ENCODE assay signal across 9 cellular contexts in the genomic region with DNA sequence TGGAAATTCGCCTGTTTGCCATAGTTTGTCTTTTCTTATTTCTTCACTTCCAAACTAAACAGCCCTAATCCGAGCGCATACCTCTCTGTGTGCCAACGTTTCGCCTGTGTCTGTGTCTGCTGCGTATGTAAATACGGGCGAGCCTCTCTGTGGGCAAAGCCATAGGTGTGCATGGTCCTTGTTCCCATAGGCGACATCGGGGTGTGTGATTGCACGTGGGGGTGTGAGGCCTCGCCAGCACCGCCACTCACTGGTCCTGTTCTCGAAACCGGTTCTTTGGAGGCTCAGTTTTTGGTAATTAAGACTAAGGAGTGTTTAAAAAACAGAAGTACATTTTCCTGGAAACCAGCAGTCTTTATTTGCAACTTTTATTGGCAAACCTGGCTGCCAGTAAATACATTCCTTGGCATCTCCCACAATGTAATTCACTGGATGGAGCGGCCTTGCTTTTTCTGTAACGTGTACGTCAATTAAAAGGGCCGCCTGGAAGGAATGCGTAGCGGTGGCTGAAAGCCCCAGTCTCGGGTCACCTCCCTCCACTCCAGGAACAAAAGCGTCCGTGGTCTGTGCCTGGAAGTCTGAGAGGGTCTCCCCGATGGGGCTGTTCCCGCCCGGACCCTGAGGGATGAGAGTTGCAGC. TPM values are rescaled to one million over a fixed set of nuclear protein-coding genes. Genes with fewer than 3 reads are reported as not detected.
DNase-seq lines count a peak whose midpoint lies in the region; ATAC-seq and TF ChIP-seq lines count a peak whose summit lies in the region.
"Had no signal": no experiment of that assay in that cellular context is flagged by ENCODE, and none has a peak within 500 bp of the region (broad histone marks: within the 10 kb centered on the region; RNA-seq: fewer than 3 reads in every experiment).

No MANE protein-coding gene starts in this region.

- no peaks in the 10 kb centered on the region for H3F3A ChIP-seq in Loucy (ENCODE audit: low read depth)
- no peaks in the 10 kb centered on the region for H3F3A ChIP-seq in neural cell (ENCODE audit: insufficient read depth, low read length, poor library complexity, severe bottlenecking)

- H3K27ac ChIP-seq in AG04450 (ENCODE audit: low read depth, low read length) (no peak overlapping the region), ectodermal cell (ENCODE audit: insufficient read depth, low read depth, low read length, poor library complexity, severe bottlenecking) (no peak overlapping the region), neural cell (ENCODE audit: low read length) (no peak overlapping the region)

- CTCF ChIA-PET in AG04450 (lab: Charles Lee), result interaction anchor here (1.0 to 2.2 kb wide), 2 partner anchors 500 to 1031 kb away, joined by 5 to 11 read pairs; no protein-coding TSS in a partner anchor

- DNase-seq in AG04450 (ENCODE audit: low read depth, low spot score) (no peak), NCI-H446 treated with DMSO at 0.1 percent for 48 hours (lab: John Stamatoyannopoulos, UW) (no peak)
- no peak for DNase-seq in activated CD8-positive, alpha-beta memory T cell treated with anti-CD3 and anti-CD28 coated beads for 24 hours
- DNase-seq in NK-92 treated with Interleukin-12 subunit alpha and Interleukin-12 subunit beta, amount 100 ng/mL, for 24 hours (lab: John Stamatoyannopoulos, UW), result no peak
- DNase-seq: DMS79 had no signal

- H3K4me3 ChIP-seq in AG04450 (ENCODE audit: low read depth, low read length), result peak overlapping the region; percentile 39
- H3K4me3 ChIP-seq in Loucy (ENCODE audit: low read length, poor library complexity, severe bottlenecking), result peak overlapping the region; percentile 38
- H3K4me3 ChIP-seq in ectodermal cell (ENCODE audit: insufficient read depth, low read depth, low read length), result peak overlapping the region; percentile 29
- peak overlapping the region; percentile 69 for H3K4me3 ChIP-seq in neural cell (ENCODE audit: low read length)

- H3K9ac ChIP-seq in Loucy (ENCODE audit: low read depth, low read length, poor library complexity, severe bottlenecking), result no peak overlapping the region
- H3K9ac ChIP-seq in neural cell (ENCODE audit: low read length), result no peak overlapping the region

- no peak for TF ChIP-seq EP300 in neural cell (conservative IDR thresholded peaks at IDR 0.05; ENCODE audit: poor library complexity, severe bottlenecking)

- H3K4me2 ChIP-seq in Loucy (ENCODE audit: low read depth, low read length, poor library complexity, severe bottlenecking) (peak overlapping the region; percentile 67), neural cell (ENCODE audit: low read length) (no peak overlapping the region)

- POLR2A ChIA-PET in AG04450 (lab: Yijun Ruan, JAX), result no interaction called here

- WGBS in ectodermal cell, 2 experiments, result 49 to 50% methylated on average over 27 of the region's 27 CpGs

- H3K4me1 ChIP-seq in Loucy (ENCODE audit: insufficient read depth, low read length, poor library complexity, severe bottlenecking), result peaks cover 4% of the 10 kb centered on the region
- peaks cover 19% of the 10 kb centered on the region for H3K4me1 ChIP-seq in ectodermal cell (ENCODE audit: control insufficient read depth, insufficient read depth, low read length)

- ATAC-seq in GM18907 (IDR thresholded peaks at IDR 0.05; ENCODE audit: unreplicated experiment), result no peak

- no peaks in the 10 kb centered on the region for H4K20me1 ChIP-seq in Loucy (ENCODE audit: insufficient read depth, low read length, poor library complexity, severe bottlenecking)
- no peaks in the 10 kb centered on the region for H4K20me1 ChIP-seq in neural cell (ENCODE audit: insufficient read depth)

- no peak for TF ChIP-seq CTCF in AG04450 (IDR thresholded peaks at IDR 0.05; ENCODE audit: low read depth, low read length)
- no peak for TF ChIP-seq CTCF in Loucy (conservative IDR thresholded peaks at IDR 0.05; ENCODE audit: low read length)
- no peak for TF ChIP-seq CTCF in neural cell (IDR thresholded peaks at IDR 0.05; ENCODE audit: poor library complexity, severe bottlenecking)

- H3K9me2 ChIP-seq in Loucy (replicated peaks; ENCODE audit: low read depth, low read length) (no peaks in the 10 kb centered on the region), neural cell (ENCODE audit: insufficient read depth, low read length) (no peaks in the 10 kb centered on the region)

- H2AFZ ChIP-seq in Loucy (ENCODE audit: low read length) (no peak overlapping the region; the same call in 1 of the 2 replicates), neural cell (ENCODE audit: low read depth, low read length) (no peak overlapping the region)

- H3K36me3 ChIP-seq in Loucy (ENCODE audit: insufficient read depth, low read length) (no peaks in the 10 kb centered on the region), ectodermal cell (ENCODE audit: control insufficient read depth, insufficient read depth, low read length) (no peaks in the 10 kb centered on the region), neural cell (ENCODE audit: insufficient read depth, low read length) (no peaks in the 10 kb centered on the region)

- H3K79me2 ChIP-seq in Loucy (ENCODE audit: insufficient read depth, low read length) (no peaks in the 10 kb centered on the region), neural cell (replicated peaks; ENCODE audit: insufficient read depth, low read length) (no peaks in the 10 kb centered on the region)

- H3K9me3 ChIP-seq in AG04450 (ENCODE audit: control insufficient read depth, insufficient read depth, low read length), result peaks cover 7% of the 10 kb centered on the region; the same call in 1 of the 2 replicates
- no peaks in the 10 kb centered on the region for H3K9me3 ChIP-seq in Loucy (ENCODE audit: insufficient read depth, low read depth, low read length)
- no peaks in the 10 kb centered on the region for H3K9me3 ChIP-seq in ectodermal cell (ENCODE audit: control insufficient read depth, low read length)
- no peaks in the 10 kb centered on the region for H3K9me3 ChIP-seq in neural cell (ENCODE audit: low read length)

- no peak for TF ChIP-seq RAD21 in neural cell (conservative IDR thresholded peaks at IDR 0.05)

- peaks cover 68% of the 10 kb centered on the region for H3K27me3 ChIP-seq in AG04450 (ENCODE audit: control insufficient read depth, insufficient read depth, low read length)
- no peaks in the 10 kb centered on the region for H3K27me3 ChIP-seq in Loucy (ENCODE audit: insufficient read depth, low read length, poor library complexity, severe bottlenecking)
- H3K27me3 ChIP-seq in ectodermal cell (ENCODE audit: control insufficient read depth, insufficient read depth, low read length, poor library complexity, severe bottlenecking), result peaks cover 63% of the 10 kb centered on the region
- peaks cover 70% of the 10 kb centered on the region for H3K27me3 ChIP-seq in neural cell (ENCODE audit: insufficient read depth, low read depth, low read length)

TF ChIP-seq in neural cell, 6 proteins besides CTCF, POLR2A, EP300 and RAD21:
- TF ChIP-seq EZH2 (IDR thresholded peaks at IDR 0.05; ENCODE audit: borderline replicate concordance, insufficient read depth, low read length, poor library complexity, severe bottlenecking) (no peak), MXI1 (conservative IDR thresholded peaks at IDR 0.05; ENCODE audit: poor library complexity, severe bottlenecking) (no peak)

RNA-seq across cellular contexts. Expression of a gene that starts 5.9 kb away (rescaled TPM):
- polyA plus RNA-seq in AG04450 (2011; rRNA removed) (3.0 and 3.7 TPM in 2 replicates), neural cell (0.09 TPM in 1 of 2 replicates, not detected in the other)
- polyA minus RNA-seq in AG04450 (2011; rRNA and poly(A)+ RNA removed), result 2.5 and 2.8 TPM in 2 replicates
- polyA plus RNA-seq in ectodermal cell (2013, experiment 1 of 4), result 0.52 TPM
- polyA plus RNA-seq in ectodermal cell (2013, experiment 2 of 4), result 0.48 TPM
- 1.2 TPM for polyA plus RNA-seq in ectodermal cell (2013, experiment 3 of 4)
- 0.89 TPM for polyA plus RNA-seq in ectodermal cell (2013, experiment 4 of 4)
- polyA minus RNA-seq in neural cell, result not detected in 2 replicates
